ENCODE assay signal across 24 cellular contexts in genomic region chr12:1218369-1218768, GRCh38.
DNase-seq lines count a peak whose midpoint lies in the region; ATAC-seq and TF ChIP-seq lines count a peak whose summit lies in the region.
"Had no signal": no experiment of that assay in that cellular context is flagged by ENCODE, and none has a peak within 500 bp of the region (broad histone marks: within the 10 kb centered on the region; RNA-seq: fewer than 3 reads in every experiment).

No MANE protein-coding gene starts in this region.

- no peak overlapping the region for H3K4me3 ChIP-seq in right atrium auricular region
- no peak overlapping the region for H3K4me3 ChIP-seq in right cardiac atrium (ENCODE audit: low read length)
- no peak overlapping the region for H3K4me3 ChIP-seq in gastroesophageal sphincter
- no peak overlapping the region for H3K4me3 ChIP-seq in rectal smooth muscle tissue (ENCODE audit: low read length)
- H3K4me3 ChIP-seq in vagina, result no peak overlapping the region
- H3K4me3 ChIP-seq: body of pancreas, HAP-1, skin epidermis, tibial nerve had no signal

- no peak for DNase-seq in right atrium auricular region (ENCODE audit: low spot score)
- no peak for DNase-seq in right cardiac atrium
- no peak for DNase-seq in vagina (ENCODE audit: extremely low spot score in 2 of 2)
- DNase-seq in HCEC 1CT, result no peak
- DNase-seq: activated CD4-positive, alpha-beta T cell treated with anti-CD3 and anti-CD28 coated beads for 4 hours; activated naive CD8-positive, alpha-beta T cell treated with anti-CD3 and anti-CD28 coated beads, Interleukin-2, amount 50 U/mL, for 24 hours; activated T-cell treated with anti-CD3 and anti-CD28 coated beads, Interleukin-2, amount 50 U/mL, for 4 hours; body of pancreas; effector CD4-positive, alpha-beta T cell; GDM1; head of caudate nucleus; mesenchymal stem cell; MM.1S; NCI-H226 had no signal

- no peak overlapping the region for H3K9ac ChIP-seq in rectal smooth muscle tissue (ENCODE audit: low read length)
- H3K9ac ChIP-seq: KMS-11 had no signal

- H3K27ac ChIP-seq in right atrium auricular region (peak overlapping the region; percentile 57 to 58), right cardiac atrium (ENCODE audit: low read length) (no peak overlapping the region), gastroesophageal sphincter (peak overlapping the region in 3 of 4 donors; percentile 36 to 58 (median 43)), rectal smooth muscle tissue (ENCODE audit: low read depth, low read length) (peak overlapping the region; percentile 24), vagina (peak overlapping the region; percentile 47)
- H3K27ac ChIP-seq: HL-60, KMS-11, RWPE1 had no signal

- H3K4me1 ChIP-seq in right atrium auricular region, result peaks cover 0 to 44% of the 10 kb centered on the region in 2 donors
- H3K4me1 ChIP-seq in right cardiac atrium (ENCODE audit: control insufficient read depth, insufficient read depth, low read length), result peaks cover 2% of the 10 kb centered on the region
- H3K4me1 ChIP-seq in gastroesophageal sphincter, result peaks cover 9 to 46% (median 18%) of the 10 kb centered on the region in 3 donors
- H3K4me1 ChIP-seq in rectal smooth muscle tissue (ENCODE audit: control insufficient read depth, insufficient read depth, low read length), result peaks cover 15% of the 10 kb centered on the region
- peaks cover 39% of the 10 kb centered on the region for H3K4me1 ChIP-seq in vagina

- whole genome bisulfite sequencing in right cardiac atrium, result 75% methylated on average over 2 of the region's 2 CpGs
- 18 to 43% methylated on average over 2 of the region's 2 CpGs for WGBS in gastroesophageal sphincter (ENCODE audit: low coverage in 1 of 2), 2 donors

- TF ChIP-seq EP300 in gastroesophageal sphincter (IDR thresholded peaks at IDR 0.05), result no peak

- TF ChIP-seq CTCF in right atrium auricular region (IDR thresholded peaks at IDR 0.05), result no peak
- no peak for TF ChIP-seq CTCF in gastroesophageal sphincter (IDR thresholded peaks at IDR 0.05)
- TF ChIP-seq CTCF in vagina (IDR thresholded peaks at IDR 0.05), result no peak

- H3K36me3 ChIP-seq in right atrium auricular region, result no peaks in the 10 kb centered on the region
- H3K36me3 ChIP-seq in gastroesophageal sphincter, result no peaks in the 10 kb centered on the region
- no peaks in the 10 kb centered on the region for H3K36me3 ChIP-seq in rectal smooth muscle tissue (ENCODE audit: control insufficient read depth, insufficient read depth, low read length)
- no peaks in the 10 kb centered on the region for H3K36me3 ChIP-seq in vagina
- H3K36me3 ChIP-seq: HAP-1, tibial nerve had no signal

- intact Hi-C loops in right cardiac atrium (cut with DNase I) (no loop called here), vagina (cut with DNase I) (no loop called here)

- H3K27me3 ChIP-seq in right atrium auricular region, result no peaks in the 10 kb centered on the region
- no peaks in the 10 kb centered on the region for H3K27me3 ChIP-seq in right cardiac atrium (ENCODE audit: control insufficient read depth, insufficient read depth)
- no peaks in the 10 kb centered on the region for H3K27me3 ChIP-seq in gastroesophageal sphincter
- no peaks in the 10 kb centered on the region for H3K27me3 ChIP-seq in rectal smooth muscle tissue (ENCODE audit: control insufficient read depth, insufficient read depth, low read length)
- H3K27me3 ChIP-seq in vagina, result no peaks in the 10 kb centered on the region
- H3K27me3 ChIP-seq: body of pancreas, tibial nerve had no signal

- H3K9me3 ChIP-seq in right atrium auricular region (no peaks in the 10 kb centered on the region), right cardiac atrium (ENCODE audit: control insufficient read depth, low read length) (no peaks in the 10 kb centered on the region), gastroesophageal sphincter (no peaks in the 10 kb centered on the region), vagina (no peaks in the 10 kb centered on the region)
- H3K9me3 ChIP-seq: body of pancreas, HAP-1, tibial nerve had no signal

- TF ChIP-seq POLR2A in gastroesophageal sphincter (IDR thresholded peaks at IDR 0.05) (no peak), vagina (IDR thresholded peaks at IDR 0.05) (no peak)

- ATAC-seq in right cardiac atrium (no peak), gastroesophageal sphincter (no peak), GM18873 (IDR thresholded peaks at IDR 0.05; ENCODE audit: low FRiP score, unreplicated experiment) (no peak), HG02678 (IDR thresholded peaks at IDR 0.05; ENCODE audit: unreplicated experiment) (no peak)
- ATAC-seq: activated naive CD8-positive, alpha-beta T cell treated with anti-CD3 and anti-CD28 coated beads, Interleukin-2, amount 50 U/mL, for 24 hours; activated T-cell treated with anti-CD3 and anti-CD28 coated beads, Interleukin-2, amount 50 U/mL, for 4 hours; body of pancreas had no signal
